In the genomic region with DNA sequence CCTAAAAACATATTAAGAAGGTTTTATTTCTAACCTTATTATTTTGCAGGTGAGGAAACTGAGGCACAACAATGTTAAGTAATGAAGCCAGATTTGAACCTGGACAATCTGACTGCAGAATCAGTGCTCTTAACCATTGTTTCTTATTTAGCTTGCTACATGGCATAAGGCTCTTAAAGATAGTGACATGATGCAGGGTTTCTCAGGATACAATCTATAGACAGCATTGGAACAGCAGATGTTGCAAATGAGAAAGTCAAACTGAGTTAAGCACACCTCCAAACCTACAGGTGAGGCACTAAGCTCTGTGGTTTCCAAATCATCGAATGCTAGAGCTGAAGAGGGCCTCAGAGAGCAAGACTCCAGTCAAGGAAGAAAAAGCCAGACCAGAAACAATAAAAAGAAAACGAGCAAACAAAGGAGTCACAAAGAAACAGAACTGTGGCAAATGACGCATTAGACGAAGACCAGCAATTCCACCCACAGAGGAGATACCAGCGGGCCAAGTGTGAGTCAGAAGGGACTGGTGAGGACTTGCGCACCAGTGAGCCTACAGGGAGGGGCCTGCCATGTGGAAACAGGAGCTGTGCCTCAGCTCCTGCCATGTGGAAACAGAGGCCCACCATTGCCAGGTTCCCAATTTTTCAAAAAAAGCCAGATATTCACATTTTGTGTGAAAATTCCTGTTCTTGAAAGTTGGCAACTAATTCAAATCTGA, we compare ENCODE assay signal across 8 cellular contexts. TPM values are rescaled to one million over a fixed set of nuclear protein-coding genes. Genes with fewer than 3 reads are reported as not detected.
A peak's percentile ranks its signal among the peaks of the same experiment; 100 is the strongest.
DNase-seq lines count a peak whose midpoint lies in the region; ATAC-seq and TF ChIP-seq lines count a peak whose summit lies in the region.

No MANE protein-coding gene starts in this region.

- WGBS in trophoblast cell (ENCODE audit: extremely low coverage, insufficient coverage, insufficient read length), result no CpG with 5 or more reads among the region's 6 CpGs

- peaks cover 0 to 2% of the 10 kb centered on the region in 2 experiments for H3K36me3 ChIP-seq in trophoblast cell (ENCODE audit: control insufficient read depth in 1 of 2, insufficient read depth in 2 of 2, low read length in 2 of 2)

- H3K4me3 ChIP-seq in choroid plexus epithelial cell (ENCODE audit: low read depth, low read length), result no peak overlapping the region
- H3K4me3 ChIP-seq in trophoblast cell (ENCODE audit: low read depth, low read length), result no peak overlapping the region

- no peak overlapping the region for H4K12ac ChIP-seq in trophoblast cell (ENCODE audit: low read depth, low read length)

- H3K23ac ChIP-seq in trophoblast cell (ENCODE audit: low read length), result no peak overlapping the region

- no peak overlapping the region for H2BK5ac ChIP-seq in trophoblast cell (ENCODE audit: low read depth, low read length, poor library complexity)

- no peak overlapping the region for H3K4ac ChIP-seq in trophoblast cell (ENCODE audit: low read depth, low read length)

- no peak overlapping the region for H2BK12ac ChIP-seq in trophoblast cell (ENCODE audit: low read length)

- TF ChIP-seq CTCF in choroid plexus epithelial cell (conservative IDR thresholded peaks at IDR 0.05; ENCODE audit: low read depth, low read length), result no peak

- no peak overlapping the region for H2AK5ac ChIP-seq in trophoblast cell (ENCODE audit: low read length)

- peaks cover 6% of the 10 kb centered on the region in 2 experiments for H3K4me1 ChIP-seq in trophoblast cell (ENCODE audit: control insufficient read depth in 1 of 2, insufficient read depth in 2 of 2, low read length in 2 of 2)

- peak overlapping the region; percentile 1 for H3K27ac ChIP-seq in trophoblast cell (ENCODE audit: low read depth, low read length)

- H3K18ac ChIP-seq in trophoblast cell (ENCODE audit: low read length), result no peak overlapping the region

- no peaks in the 10 kb centered on the region for H3K79me1 ChIP-seq in trophoblast cell (ENCODE audit: low read length)

- ATAC-seq in HG03139 (IDR thresholded peaks at IDR 0.05; ENCODE audit: unreplicated experiment), result peak; percentile 65

- no peak overlapping the region for H4K8ac ChIP-seq in trophoblast cell (ENCODE audit: low read depth, low read length)

- H3K14ac ChIP-seq in trophoblast cell (ENCODE audit: low read length), result no peak overlapping the region

- no peaks in the 10 kb centered on the region for H3K9me3 ChIP-seq in trophoblast cell (ENCODE audit: insufficient read depth, low read depth, low read length)

- H3K79me2 ChIP-seq in trophoblast cell (ENCODE audit: control insufficient read depth, insufficient read depth, low read length, poor library complexity), result peaks cover 1% of the 10 kb centered on the region

- peak overlapping the region; percentile 45 for H2AFZ ChIP-seq in trophoblast cell (ENCODE audit: insufficient read depth, low read length, poor library complexity)

- no peak overlapping the region for H3K9ac ChIP-seq in trophoblast cell (ENCODE audit: low read length)

- TF ChIP-seq POLR2A in GM19193 (IDR thresholded peaks at IDR 0.05; ENCODE audit: extremely low read depth, insufficient read depth, insufficient read length), result peak; percentile 56

- no peak overlapping the region for H4K91ac ChIP-seq in trophoblast cell (ENCODE audit: low read depth, low read length)

- no peaks in the 10 kb centered on the region for H3K27me3 ChIP-seq in trophoblast cell (ENCODE audit: insufficient read depth, low read length)

- DNase-seq in T-helper 9 cell (peak; percentile 60), choroid plexus epithelial cell (ENCODE audit: low read depth) (peak; percentile 74), trophoblast cell (peak; percentile 74 to 83), cerebellum (ENCODE audit: low spot score) (no peak), HuH-7 (ENCODE audit: low spot score) (no peak)
- no peak for DNase-seq in effector CD8-positive, alpha-beta T cell (lab: John Stamatoyannopoulos, UW)

- H2BK120ac ChIP-seq in trophoblast cell (ENCODE audit: insufficient read depth, low read length, poor library complexity), result no peak overlapping the region

- H3K4me2 ChIP-seq in trophoblast cell (ENCODE audit: low read length), result no peak overlapping the region

RNA-seq across cellular contexts. Expression of gene CD58, which starts 14.4 kb away (rescaled TPM):
- polyA plus RNA-seq in trophoblast cell (2013), result 13.6 and 14.0 TPM in 2 replicates
- 7.7 TPM for total RNA-seq in cerebellum

Comparison
In these comparisons a context has a peak if more than half of its experiments do, and no peak if none do; other contexts are left out.
1. DNase-seq: peak in T-helper 9 cell (single experiment), choroid plexus epithelial cell (single experiment) and trophoblast cell (2 of 2); none in cerebellum (single experiment), HuH-7 (single experiment) and effector CD8-positive, alpha-beta T cell (single experiment).